In the genomic region with DNA sequence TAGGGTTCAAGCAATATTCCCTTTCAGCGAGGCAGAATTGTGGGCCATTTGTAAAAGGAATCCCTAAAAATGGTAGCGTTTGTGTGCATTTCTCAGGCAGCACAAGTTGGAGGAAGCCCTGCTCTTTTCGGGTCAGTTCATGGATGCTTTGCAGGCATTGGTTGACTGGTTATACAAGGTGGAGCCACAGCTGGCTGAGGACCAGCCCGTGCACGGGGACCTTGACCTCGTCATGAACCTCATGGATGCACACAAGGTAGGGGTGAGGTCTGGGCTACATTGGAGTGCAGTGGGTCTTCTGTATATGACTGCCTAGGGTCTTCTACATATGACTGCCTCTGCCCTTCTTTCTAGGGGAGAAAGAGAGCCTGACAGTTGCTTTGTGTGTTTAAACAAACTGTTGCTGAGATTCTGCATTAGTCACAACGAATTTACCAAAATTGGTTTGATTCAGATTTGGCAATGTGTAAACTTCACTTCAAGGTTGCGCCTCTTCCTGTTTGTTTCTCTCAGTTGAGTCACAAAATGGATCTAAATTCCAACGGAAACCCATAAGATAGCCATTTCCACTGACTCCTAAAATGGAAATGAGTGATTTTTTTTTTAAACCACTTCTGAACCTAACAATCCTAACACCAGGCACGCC, we compare ENCODE assay signal across 15 cellular contexts. TPM values are rescaled to one million over a fixed set of nuclear protein-coding genes. Genes with fewer than 3 reads are reported as not detected.
DNase-seq lines count a peak whose midpoint lies in the region; ATAC-seq and TF ChIP-seq lines count a peak whose summit lies in the region.
"Had no signal": no experiment of that assay in that cellular context is flagged by ENCODE, and none has a peak within 500 bp of the region (broad histone marks: within the 10 kb centered on the region; RNA-seq: fewer than 3 reads in every experiment).

No MANE protein-coding gene starts in this region.

- H3K9me3 Mint-ChIP-seq in Caco-2 (ENCODE audit: unreplicated experiment) = no peaks in the 10 kb centered on the region
- H3K9me3 Mint-ChIP-seq: IgD-negative memory B cell, neural progenitor cell had no signal

- H3K36me3 Mint-ChIP-seq in Caco-2 (ENCODE audit: insufficient read depth, unreplicated experiment) = peaks cover 80% of the 10 kb centered on the region

- no peak for TF ChIP-seq CTCF in AG09319 (IDR thresholded peaks at IDR 0.05; ENCODE audit: low read depth, low read length)
- no peak for TF ChIP-seq CTCF in Caco-2 (IDR thresholded peaks at IDR 0.05; ENCODE audit: insufficient read depth in 1 of 2, low read depth in 1 of 2, low read length in 1 of 2, severe bottlenecking in 1 of 2, unreplicated experiment in 1 of 2)

- H3K9me3 ChIP-seq in mesodermal cell (ENCODE audit: control insufficient read depth, low read length) (no peaks in the 10 kb centered on the region), Caco-2 (no peaks in the 10 kb centered on the region)

- peak overlapping the region; percentile 2 for H3K27ac ChIP-seq in mesodermal cell (ENCODE audit: low read depth, low read length, severe bottlenecking)
- H3K27ac ChIP-seq: neural progenitor cell had no signal

- peaks cover 96% of the 10 kb centered on the region for H3K36me3 ChIP-seq in mesodermal cell (ENCODE audit: control insufficient read depth, insufficient read depth, low read length)
- H3K36me3 ChIP-seq in Caco-2 (ENCODE audit: control insufficient read depth, insufficient read depth, low read length) = no peaks in the 10 kb centered on the region

- CTCF ChIA-PET in Caco-2 (lab: Charles Lee) = interaction anchor here (0.7 kb wide), 1 partner anchor 88 kb away, joined by 5 read pairs; no protein-coding TSS in a partner anchor

- H3K4me3 Mint-ChIP-seq in Caco-2 (ENCODE audit: unreplicated experiment) = no peak overlapping the region
- H3K4me3 Mint-ChIP-seq: IgD-negative memory B cell, neural progenitor cell had no signal

- H3K4me1 ChIP-seq in mesodermal cell (ENCODE audit: control insufficient read depth, insufficient read depth, low read length, poor library complexity, severe bottlenecking) = no peaks in the 10 kb centered on the region
- no peaks in the 10 kb centered on the region for H3K4me1 ChIP-seq in Caco-2
- H3K4me1 ChIP-seq: neural progenitor cell had no signal

- BruUV-seq in Caco-2 (replicated peaks; lab: Mats Ljungman, UMichigan) = no TSS peak

- WGBS in mesodermal cell (ENCODE audit: insufficient coverage in 2 of 2), 2 experiments = 88% methylated on average over 6 to 8 of the region's 10 CpGs

- no peak for ATAC-seq in HG02571 (IDR thresholded peaks at IDR 0.05; ENCODE audit: unreplicated experiment)

- no peaks in the 10 kb centered on the region for H3K27me3 ChIP-seq in Caco-2 (replicated peaks; ENCODE audit: control insufficient read depth, insufficient read depth, low read length)
- H3K27me3 ChIP-seq: neural progenitor cell had no signal

- intact Hi-C loops in Caco-2 (cut with micrococcal nuclease; ENCODE audit: unreplicated experiment) = no loop called here

- no peaks in the 10 kb centered on the region for H3K27me3 Mint-ChIP-seq in Caco-2 (ENCODE audit: insufficient read depth, unreplicated experiment)
- H3K27me3 Mint-ChIP-seq: IgD-negative memory B cell had no signal

- peak; percentile 46 for DNase-seq in AG09319 (ENCODE audit: extremely low read depth, low read depth)
- peak; percentile 65 for DNase-seq in HS-5 (ENCODE audit: low read depth)
- DNase-seq in dermis blood vessel endothelial cell = peak; percentile 89
- no peak for DNase-seq in CD1c-positive myeloid dendritic cell (ENCODE audit: extremely low spot score)
- no peak for DNase-seq in activated CD4-positive, alpha-beta T cell treated with anti-CD3 and anti-CD28 coated beads for 4 hours
- no peak for DNase-seq in Caco-2
- DNase-seq: activated CD8-positive, alpha-beta memory T cell treated with anti-CD3 and anti-CD28 coated beads for 24 hours; kidney; NCI-H2029 treated with DMSO at 0.1 percent for 48 hours had no signal

- POLR2A ChIA-PET in Caco-2 (lab: Charles Lee) = no interaction called here

- H3K4me1 Mint-ChIP-seq in Caco-2 (ENCODE audit: low read depth, unreplicated experiment) = no peaks in the 10 kb centered on the region
- H3K4me1 Mint-ChIP-seq: IgD-negative memory B cell, neural progenitor cell had no signal

- no peak overlapping the region for H3K27ac Mint-ChIP-seq in Caco-2 (ENCODE audit: unreplicated experiment)
- H3K27ac Mint-ChIP-seq: IgD-negative memory B cell, neural progenitor cell had no signal

- H3K4me3 ChIP-seq in mesodermal cell (ENCODE audit: extremely low read depth, insufficient read depth, low read length, poor library complexity, severe bottlenecking) (no peak overlapping the region), Caco-2 (ENCODE audit: low read depth, low read length) (no peak overlapping the region)
- H3K4me3 ChIP-seq: neural progenitor cell had no signal

RNA-seq across cellular contexts. Expression of gene BMP8A, which starts 40.4 kb away (rescaled TPM):
- total RNA-seq in dermis blood vessel endothelial cell = 0.14 and 0.17 TPM in 2 replicates
- polyA plus RNA-seq in mesodermal cell (2013, experiment 1 of 2) = not detected
- polyA plus RNA-seq in mesodermal cell (2013, experiment 2 of 2) = not detected
- total RNA-seq in Caco-2 (2022) = 3.2 and 3.6 TPM in 2 replicates
- total RNA-seq: T-helper 2 cell treated with Interferon-gamma antibody and Interleukin-4, amounts not matched to agents 100 ng/mL and 5 ng/mL, for 36 hours had no signal
- polyA plus RNA-seq: esophagus had no signal

Comparison
In these comparisons a context has a peak if more than half of its experiments do, and no peak if none do; other contexts are left out.
1. DNase-seq: peak in AG09319 (single experiment), HS-5 (single experiment) and dermis blood vessel endothelial cell (single experiment); none in CD1c-positive myeloid dendritic cell (single experiment), activated CD4-positive, alpha-beta T cell treated with anti-CD3 and anti-CD28 coated beads for 4 hours (0 of 2) and Caco-2 (0 of 2).